Comparison of ENCODE assay signal across 14 cellular contexts in the genomic region with DNA sequence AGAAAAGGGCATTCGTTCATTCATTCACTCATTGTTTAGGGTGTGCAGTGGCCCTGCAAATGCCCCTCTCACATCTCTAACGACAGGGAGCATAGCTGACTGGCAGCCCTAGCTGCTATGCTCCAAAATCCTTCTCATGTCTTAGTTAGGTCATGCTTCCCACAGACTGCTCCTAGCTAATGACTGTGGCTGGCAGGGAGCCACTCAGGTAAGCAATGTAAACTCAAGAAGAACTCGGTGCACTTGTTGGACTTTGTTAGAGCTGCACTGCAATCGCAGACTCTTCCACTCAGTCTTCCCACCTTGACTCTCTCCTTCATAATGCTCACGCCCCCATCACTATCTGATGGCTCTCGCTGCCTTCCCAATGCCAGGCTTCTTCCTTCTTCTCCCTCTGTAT. TPM values are rescaled to one million over a fixed set of nuclear protein-coding genes. Genes with fewer than 3 reads are reported as not detected.
DNase-seq lines count a peak whose midpoint lies in the region; ATAC-seq and TF ChIP-seq lines count a peak whose summit lies in the region.
"Had no signal": no experiment of that assay in that cellular context is flagged by ENCODE, and none has a peak within 500 bp of the region (broad histone marks: within the 10 kb centered on the region; RNA-seq: fewer than 3 reads in every experiment).

No MANE protein-coding gene starts in this region.

- peak overlapping the region; percentile 78 for H2AFZ ChIP-seq in KMS-11 (ENCODE audit: low read depth)
- peak overlapping the region; percentile 88 for H2AFZ ChIP-seq in mammary epithelial cell (ENCODE audit: low read depth, low read length)

- H3K4me1 Mint-ChIP-seq in CD14-positive monocyte (peaks cover 9% of the 10 kb centered on the region), endodermal cell (peaks cover 5% of the 10 kb centered on the region)
- H3K4me1 Mint-ChIP-seq in naive thymus-derived CD8-positive, alpha-beta T cell: peaks cover 4 to 12% (median 8%) of the 10 kb centered on the region in 4 donors

- H3K36me3 Mint-ChIP-seq in CD14-positive monocyte (no peaks in the 10 kb centered on the region), endodermal cell (ENCODE audit: low read depth) (no peaks in the 10 kb centered on the region)
- H3K36me3 Mint-ChIP-seq in naive thymus-derived CD8-positive, alpha-beta T cell: peaks cover 0 to 5% (median 0%) of the 10 kb centered on the region in 3 donors
- H3K36me3 Mint-ChIP-seq: activated naive CD4-positive, alpha-beta T cell treated with anti-CD3 and anti-CD28 coated beads, Interleukin-2, amount 50 U/mL, for 72 hours; type B pancreatic cell had no signal

- CTCF ChIA-PET in mammary epithelial cell (lab: Charles Lee; ENCODE audit: low non-redundant PET): interaction anchor here (0.6 kb wide), 1 partner anchor 219 kb away, joined by 3 read pairs; no protein-coding TSS in a partner anchor

- TF ChIP-seq CTCF in CD14-positive monocyte (IDR thresholded peaks at IDR 0.05) (no peak), KMS-11 (conservative IDR thresholded peaks at IDR 0.05; ENCODE audit: low read depth, low read length) (no peak), mammary epithelial cell (conservative IDR thresholded peaks at IDR 0.05 in 1 of 2, IDR thresholded peaks at IDR 0.05 in 1 of 2; ENCODE audit: extremely low read depth in 1 of 2, insufficient read depth in 1 of 2, low read depth in 1 of 2, low read length in 2 of 2) (no peak), endodermal cell (conservative IDR thresholded peaks at IDR 0.05) (no peak)

- POLR2A ChIA-PET in naive thymus-derived CD8-positive, alpha-beta T cell (lab: Charles Lee): interaction anchor here (1.4 to 3.7 kb wide), 2 partner anchors 148 to 194 kb away, joined by 4 to 12 read pairs; a partner anchor contains a TSS

- in situ Hi-C loops in mammary epithelial cell (cut with MboI; ENCODE audit: low sequenced_read_pairs in 2 of 2): loop anchor here in 1 of 2 donors (10.0 kb wide), 2 partner anchors 148 to 412 kb away; a partner anchor contains a TSS

- H3K9me3 ChIP-seq in mammary epithelial cell (replicated peaks; ENCODE audit: insufficient read depth, low read length) (no peaks in the 10 kb centered on the region), endodermal cell (ENCODE audit: control insufficient read depth, low read length) (no peaks in the 10 kb centered on the region)

- H4K20me1 ChIP-seq in KMS-11 (ENCODE audit: insufficient read depth): no peaks in the 10 kb centered on the region
- no peaks in the 10 kb centered on the region for H4K20me1 ChIP-seq in mammary epithelial cell (ENCODE audit: insufficient read depth, low read length)

- H3K9me3 Mint-ChIP-seq in CD14-positive monocyte: peaks cover 0 to 6% (median 2%) of the 10 kb centered on the region in 7 donors
- no peaks in the 10 kb centered on the region for H3K9me3 Mint-ChIP-seq in naive thymus-derived CD8-positive, alpha-beta T cell
- H3K9me3 Mint-ChIP-seq in endodermal cell: no peaks in the 10 kb centered on the region
- H3K9me3 Mint-ChIP-seq: activated naive CD4-positive, alpha-beta T cell treated with anti-CD3 and anti-CD28 coated beads, Interleukin-2, amount 50 U/mL, for 72 hours had no signal

- no peaks in the 10 kb centered on the region for H3K27me3 ChIP-seq in KMS-11 (ENCODE audit: insufficient read depth, low read depth)
- no peaks in the 10 kb centered on the region for H3K27me3 ChIP-seq in mammary epithelial cell (ENCODE audit: insufficient read depth, low read length)
- peaks cover 8% of the 10 kb centered on the region for H3K27me3 ChIP-seq in endodermal cell (ENCODE audit: control insufficient read depth, insufficient read depth, low read length, poor library complexity, severe bottlenecking)

- H3K4me3 Mint-ChIP-seq in CD14-positive monocyte (peak overlapping the region; percentile 81 to 95), endodermal cell (no peak overlapping the region)
- H3K4me3 Mint-ChIP-seq in naive thymus-derived CD8-positive, alpha-beta T cell: peak overlapping the region; percentile 70 to 89 (median 84)

- H3K27ac Mint-ChIP-seq in CD14-positive monocyte (peak overlapping the region in 1 of 7 donors; percentile 73), endodermal cell (no peak overlapping the region)
- H3K27ac Mint-ChIP-seq in naive thymus-derived CD8-positive, alpha-beta T cell: peak overlapping the region in 4 of 10 donors; percentile 16 to 85 (median 50)

- H3K27ac ChIP-seq in KMS-11 (no peak overlapping the region), mammary epithelial cell (ENCODE audit: insufficient read depth, low read depth, low read length) (no peak overlapping the region), endodermal cell (ENCODE audit: low read depth, low read length) (no peak overlapping the region)

- DNase-seq in CD14-positive monocyte (ENCODE audit: low spot score) (no peak), mammary epithelial cell (no peak), endodermal cell (no peak), amniotic stem cell (lab: John Stamatoyannopoulos, UW) (no peak)
- no peak for DNase-seq in naive thymus-derived CD8-positive, alpha-beta T cell
- DNase-seq: DMS153, NCI-H446 treated with DMSO at 0.1 percent for 48 hours had no signal

- H3K4me1 ChIP-seq in KMS-11 (ENCODE audit: low read depth, poor library complexity, severe bottlenecking): peaks cover 4% of the 10 kb centered on the region
- no peaks in the 10 kb centered on the region for H3K4me1 ChIP-seq in mammary epithelial cell (ENCODE audit: insufficient read depth, low read length)
- H3K4me1 ChIP-seq in endodermal cell (ENCODE audit: control insufficient read depth, insufficient read depth, low read length): no peaks in the 10 kb centered on the region

- dilution Hi-C loops in mammary epithelial cell (cut with HindIII; ENCODE audit: low sequenced_read_pairs): loop anchor here (5.0 kb wide), 1 partner anchor 214 kb away; no protein-coding TSS in a partner anchor

- no peak for ATAC-seq in naive thymus-derived CD8-positive, alpha-beta T cell
- no peak for ATAC-seq in activated CD4-positive, CD25-positive, alpha-beta regulatory T cell treated with anti-CD3 and anti-CD28 coated beads, Interleukin-2, amount 50 U/mL, for 24 hours
- no peak for ATAC-seq in HG02981 (IDR thresholded peaks at IDR 0.05; ENCODE audit: unreplicated experiment)

- H3K4me3 ChIP-seq in KMS-11 (IDR thresholded peaks at IDR 0.05; ENCODE audit: insufficient read depth, low read depth, low read length) (no peak overlapping the region), mammary epithelial cell (replicated peaks in 1 of 3; ENCODE audit: insufficient read depth in 1 of 3, low read depth in 2 of 3, low read length in 3 of 3) (no peak overlapping the region), endodermal cell (ENCODE audit: low read length) (no peak overlapping the region)

- no TSS peak for BruUV-seq in mammary epithelial cell (replicated peaks; lab: Mats Ljungman, UMichigan)

- no peak overlapping the region for H3K9ac ChIP-seq in KMS-11
- no peak overlapping the region for H3K9ac ChIP-seq in mammary epithelial cell (ENCODE audit: insufficient read depth, low read length)
- no peak overlapping the region for H3K9ac ChIP-seq in endodermal cell (ENCODE audit: extremely low read depth, low read length, poor library complexity, severe bottlenecking)

- H3K79me2 ChIP-seq in KMS-11 (ENCODE audit: insufficient read depth, low read depth) (no peaks in the 10 kb centered on the region), mammary epithelial cell (ENCODE audit: insufficient read depth, low read length) (no peaks in the 10 kb centered on the region)

- 37% methylated on average over 4 of the region's 6 CpGs for WGBS in mammary epithelial cell (ENCODE audit: low coverage, missing lambda C conversion rate)
- WGBS in endodermal cell (ENCODE audit: insufficient coverage in 1 of 2, insufficient read length in 1 of 2), 2 experiments: 93 to 94% methylated on average over 6 of the region's 6 CpGs

- no peaks in the 10 kb centered on the region for H3K36me3 ChIP-seq in KMS-11 (ENCODE audit: insufficient read depth)
- H3K36me3 ChIP-seq in mammary epithelial cell (ENCODE audit: insufficient read depth, low read length): no peaks in the 10 kb centered on the region
- H3K36me3 ChIP-seq in endodermal cell (ENCODE audit: control insufficient read depth, insufficient read depth, low read length): no peaks in the 10 kb centered on the region

- intact Hi-C loops in CD14-positive monocyte (cut with micrococcal nuclease) (loop anchor here (5.0 to 10.0 kb wide), 3 partner anchors 118 to 148 kb away; a partner anchor contains a TSS), mammary epithelial cell (cut with micrococcal nuclease) (loop anchor here (1.0 to 10.0 kb wide), 6 partner anchors 122 to 468 kb away; no protein-coding TSS in a partner anchor)

- H3K27me3 Mint-ChIP-seq in CD14-positive monocyte (ENCODE audit: low read depth in 3 of 3) (peaks cover 2 to 4% (median 3%) of the 10 kb centered on the region in 3 donors), endodermal cell (ENCODE audit: insufficient read depth) (peaks cover 10% of the 10 kb centered on the region)
- H3K27me3 Mint-ChIP-seq in naive thymus-derived CD8-positive, alpha-beta T cell: peaks cover 0 to 2% (median 1%) of the 10 kb centered on the region in 5 donors

- H3K4me2 ChIP-seq in KMS-11: peak overlapping the region; percentile 27
- peak overlapping the region; percentile 61 for H3K4me2 ChIP-seq in mammary epithelial cell (ENCODE audit: insufficient read depth, low read depth, low read length)

RNA-seq across cellular contexts. Expression of a gene that starts 24.1 kb away (rescaled TPM):
- not detected for polyA plus RNA-seq in CD14-positive monocyte
- not detected for total RNA-seq in mammary epithelial cell
- polyA plus RNA-seq in mammary epithelial cell: not detected
- polyA minus RNA-seq in mammary epithelial cell: not detected
- total RNA-seq in naive thymus-derived CD8-positive, alpha-beta T cell: under 1 TPM in 1 of 2 experiments, not detected in 1; 0.38 TPM
- polyA plus RNA-seq in naive thymus-derived CD8-positive, alpha-beta T cell: not detected
- not detected for total RNA-seq in endodermal cell
- not detected for polyA plus RNA-seq in endodermal cell (2013, experiment 1 of 2)
- not detected for polyA plus RNA-seq in endodermal cell (2013, experiment 2 of 2)
- total RNA-seq: lower leg skin; T-helper 1 cell treated with Interleukin-12 subunit alpha and Interleukin-12 subunit beta and Interleukin-4 antibody, amounts not matched to agents 30 ng/mL and 1 ng/mL, for 36 hours had no signal

RNA-seq across cellular contexts. Expression of a gene that starts 40.7 kb away (rescaled TPM):
- polyA plus RNA-seq in CD14-positive monocyte (not detected), mammary epithelial cell (0.14 TPM)
- total RNA-seq in mammary epithelial cell (not detected), endodermal cell (10 to 100 TPM; 79.4 to 86.0 TPM)
- not detected for polyA minus RNA-seq in mammary epithelial cell
- total RNA-seq in naive thymus-derived CD8-positive, alpha-beta T cell: under 1 TPM; 0.47 to 0.70 TPM
- not detected for polyA plus RNA-seq in naive thymus-derived CD8-positive, alpha-beta T cell
- 8.0 TPM for polyA plus RNA-seq in endodermal cell (2013, experiment 1 of 2)
- 7.0 TPM for polyA plus RNA-seq in endodermal cell (2013, experiment 2 of 2)

RNA-seq across cellular contexts. Expression of a gene that starts 49.3 kb away (rescaled TPM):
- not detected for polyA plus RNA-seq in CD14-positive monocyte
- not detected for total RNA-seq in mammary epithelial cell
- polyA plus RNA-seq in mammary epithelial cell: not detected
- not detected for polyA minus RNA-seq in mammary epithelial cell
- not detected for total RNA-seq in naive thymus-derived CD8-positive, alpha-beta T cell
- not detected for polyA plus RNA-seq in naive thymus-derived CD8-positive, alpha-beta T cell
- total RNA-seq in endodermal cell: not detected
- polyA plus RNA-seq in endodermal cell (2013, experiment 1 of 2): not detected
- polyA plus RNA-seq in endodermal cell (2013, experiment 2 of 2): not detected
- total RNA-seq: activated naive CD4-positive, alpha-beta T cell treated with anti-CD3 and anti-CD28 coated beads, Interleukin-2, amount 50 U/mL, for 72 hours; lower leg skin; T-helper 1 cell treated with Interleukin-12 subunit alpha and Interleukin-12 subunit beta and Interleukin-4 antibody, amounts not matched to agents 30 ng/mL and 1 ng/mL, for 36 hours had no signal

Comparison
In these comparisons a context has a peak if more than half of its experiments do, and no peak if none do; other contexts are left out.
1. RNA of a gene that starts 40.7 kb away (total RNA-seq): 79.4 to 86.0 TPM in endodermal cell; 0.47 to 0.70 TPM in naive thymus-derived CD8-positive, alpha-beta T cell and not detected in mammary epithelial cell; every median in the first group is over 10 times any median in the second.